Comparison of ENCODE assay signal across 10 cellular contexts in the genomic region with DNA sequence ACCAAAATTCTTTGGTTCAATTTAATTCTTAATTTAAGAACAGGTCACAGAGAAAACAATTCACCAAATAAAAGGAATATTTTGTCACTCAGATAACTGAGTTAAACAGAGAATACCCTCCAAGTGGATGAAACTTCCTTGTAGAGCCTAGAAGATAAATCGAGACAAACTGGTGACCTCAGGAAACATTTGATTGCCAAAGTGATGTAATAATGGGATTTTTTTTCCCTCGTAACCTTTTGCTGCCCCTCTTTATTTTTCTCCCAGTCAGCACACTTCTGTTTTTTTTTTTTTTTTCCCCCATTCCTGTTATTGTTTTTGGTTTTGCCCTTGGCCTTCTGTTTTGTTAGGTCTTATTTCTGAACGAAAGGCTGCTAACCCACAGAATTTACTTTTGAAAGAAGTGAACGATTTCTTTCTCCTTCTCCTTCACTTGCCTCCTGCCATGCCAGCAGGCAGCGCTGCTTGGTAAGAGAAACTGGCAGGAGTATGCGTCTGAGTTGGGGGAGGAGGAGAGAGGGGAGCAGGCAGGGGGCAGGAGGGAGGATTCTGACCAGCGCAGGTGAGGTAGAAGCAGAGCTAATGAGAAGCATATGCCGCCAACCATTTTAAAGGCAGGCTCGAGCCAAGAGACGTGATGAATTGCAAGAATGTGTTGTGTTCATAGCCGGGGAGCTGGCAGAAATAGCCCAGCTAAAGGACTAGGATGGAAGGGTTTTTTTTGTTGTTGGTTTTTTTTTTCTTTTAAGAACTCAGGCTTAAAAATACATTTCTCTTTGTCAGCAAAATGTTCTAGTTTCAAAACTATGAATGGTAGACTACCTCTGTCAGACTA.
DNase-seq lines count a peak whose midpoint lies in the region; ATAC-seq, FAIRE-seq and TF ChIP-seq lines count a peak whose summit lies in the region.
"Had no signal": no experiment of that assay in that cellular context is flagged by ENCODE, and none has a peak within 500 bp of the region (broad histone marks: within the 10 kb centered on the region; RNA-seq: fewer than 3 reads in every experiment).

No MANE protein-coding gene starts in this region.

- 26% methylated on average over 11 of the region's 11 CpGs; no CpG with 5 or more reads in 1 of the 2 experiments for WGBS in H1 (ENCODE audit: extremely low coverage in 1 of 2, insufficient coverage in 1 of 2, insufficient read length in 1 of 2, insufficient replicate concordance in 2 of 2, low coverage in 1 of 2, low lambda C conversion rate in 2 of 2, missing lambda C conversion rate in 1 of 2), 2 experiments

- peak; percentile 71 for FAIRE-seq in H1 (lab: Jason Lieb, UNC)

- no peak overlapping the region for H3K23ac ChIP-seq in H1 (ENCODE audit: insufficient read length)

- no peaks in the 10 kb centered on the region for H3K79me2 ChIP-seq in H1 (ENCODE audit: control insufficient read depth in 1 of 2, insufficient read depth in 2 of 2, low read length in 2 of 2)

- TF ChIP-seq RAD21 in H1 (IDR thresholded peaks at IDR 0.05 in 1 of 2, conservative IDR thresholded peaks at IDR 0.05 in 1 of 2; ENCODE audit: low read depth in 2 of 2, low read length in 2 of 2): peak; percentile 87 to 88

- no peak overlapping the region for H3K4ac ChIP-seq in H1 (replicated peaks; ENCODE audit: insufficient read length, low read depth, low read length)

- H3K56ac ChIP-seq in H1 (replicated peaks; ENCODE audit: insufficient read length, low read depth, low read length): no peak overlapping the region

- peak overlapping the region; percentile 26 to 37; a peak in 2 of 4 replicates for H3K4me2 ChIP-seq in H1 (ENCODE audit: insufficient read depth in 1 of 2, low read depth in 2 of 2, low read length in 2 of 2)

- H3K4me3 Mint-ChIP-seq in activated T-cell treated with anti-CD3 and anti-CD28 coated beads, Interleukin-2, amount 50 U/mL, for 24 hours: no peak overlapping the region
- H3K4me3 Mint-ChIP-seq in activated T-cell treated with anti-CD3 and anti-CD28 coated beads, Interleukin-2, amount 50 U/mL, for 72 hours: no peak overlapping the region
- H3K4me3 Mint-ChIP-seq in type B pancreatic cell: peak overlapping the region; percentile 75

- no peaks in the 10 kb centered on the region for H3K36me3 ChIP-seq in H1 (ENCODE audit: control insufficient read depth in 2 of 4, insufficient read depth in 4 of 4, low read length in 3 of 4)
- no peaks in the 10 kb centered on the region for H3K36me3 ChIP-seq in lower lobe of right lung

- H3K79me1 ChIP-seq in H1 (ENCODE audit: low read depth, low read length): no peaks in the 10 kb centered on the region

- H3K4me1 ChIP-seq in H1 (replicated peaks in 1 of 4; ENCODE audit: control insufficient read depth in 3 of 4, insufficient read depth in 4 of 4, low read length in 3 of 4): peaks cover 2 to 7% (median 4%) of the 10 kb centered on the region in 4 experiments; a peak in 5 of 7 replicates
- H3K4me1 ChIP-seq in lower lobe of right lung: peaks cover 36% of the 10 kb centered on the region

- H2AFZ ChIP-seq in H1 (ENCODE audit: low read length): peak overlapping the region; percentile 18; the same call in 1 of the 2 replicates

- H3K23me2 ChIP-seq in H1 (ENCODE audit: low read depth, low read length): no peaks in the 10 kb centered on the region

- no peak overlapping the region for H2BK15ac ChIP-seq in H1 (ENCODE audit: low read length)

- H3K4me1 Mint-ChIP-seq in activated T-cell treated with anti-CD3 and anti-CD28 coated beads, Interleukin-2, amount 50 U/mL, for 24 hours (ENCODE audit: low read depth): peaks cover 62% of the 10 kb centered on the region
- peaks cover 46% of the 10 kb centered on the region for H3K4me1 Mint-ChIP-seq in activated T-cell treated with anti-CD3 and anti-CD28 coated beads, Interleukin-2, amount 50 U/mL, for 72 hours (ENCODE audit: low read depth)
- peaks cover 43% of the 10 kb centered on the region for H3K4me1 Mint-ChIP-seq in type B pancreatic cell (ENCODE audit: unreplicated experiment)

- H2BK120ac ChIP-seq in H1 (replicated peaks; ENCODE audit: low read depth, low read length): no peak overlapping the region

- H2BK12ac ChIP-seq in H1 (ENCODE audit: low read depth, low read length): peak overlapping the region; percentile 7; the same call in 1 of the 2 replicates

- no peak for TF ChIP-seq EP300 in H1 (IDR thresholded peaks at IDR 0.05; ENCODE audit: borderline replicate concordance in 1 of 2, low read depth in 2 of 2, low read length in 2 of 2)

- H3K14ac ChIP-seq in H1 (ENCODE audit: insufficient read length): no peak overlapping the region

- H3K27me3 ChIP-seq in H1 (replicated peaks in 1 of 4; ENCODE audit: control insufficient read depth in 3 of 4, extremely low read depth in 1 of 4, insufficient read depth in 3 of 4, low read length in 3 of 4) (no peaks in the 10 kb centered on the region), lower lobe of right lung (ENCODE audit: low read depth) (no peaks in the 10 kb centered on the region)

- no peaks in the 10 kb centered on the region for H4K20me1 ChIP-seq in H1 (replicated peaks in 1 of 2; ENCODE audit: control insufficient read depth in 1 of 2, insufficient read depth in 2 of 2, low read length in 2 of 2)

- no peak for DNase-seq in activated T-cell treated with anti-CD3 and anti-CD28 coated beads, Interleukin-2, amount 50 U/mL, for 24 hours
- no peak for DNase-seq in activated T-cell treated with anti-CD3 and anti-CD28 coated beads, Interleukin-2, amount 50 U/mL, for 72 hours
- DNase-seq in H1 (ENCODE audit: low read depth in 1 of 2, low spot score in 2 of 2) (peak; percentile 57 to 73), lower lobe of right lung (no peak), type B pancreatic cell (ENCODE audit: extremely low spot score, unreplicated experiment) (peak; percentile 73), erythroblast (lab: John Stamatoyannopoulos, UW) (no peak), NCI-H510A (lab: John Stamatoyannopoulos, UW) (no peak)
- DNase-seq: CD4-positive, CD25-positive, alpha-beta regulatory T cell; stimulated activated CD4-positive, alpha-beta T cell treated with anti-CD3 and anti-CD28 coated beads, Interleukin-4, amount 100 ng/mL, for 24 hours had no signal

- no peak overlapping the region for H3K27ac ChIP-seq in H1 (ENCODE audit: low read depth, low read length)
- peak overlapping the region; percentile 61 for H3K27ac ChIP-seq in lower lobe of right lung

- intact Hi-C loops in lower lobe of right lung (cut with DNase I): no loop called here

- H3K4me3 ChIP-seq in H1 (ENCODE audit: extremely low read depth in 1 of 4, insufficient read depth in 2 of 4, low read depth in 3 of 4, low read length in 4 of 4) (no peak overlapping the region; a peak in 3 of 8 replicates), lower lobe of right lung (no peak overlapping the region)

- H3K9me3 Mint-ChIP-seq in activated T-cell treated with anti-CD3 and anti-CD28 coated beads, Interleukin-2, amount 50 U/mL, for 24 hours: no peaks in the 10 kb centered on the region
- no peaks in the 10 kb centered on the region for H3K9me3 Mint-ChIP-seq in activated T-cell treated with anti-CD3 and anti-CD28 coated beads, Interleukin-2, amount 50 U/mL, for 72 hours
- no peaks in the 10 kb centered on the region for H3K9me3 Mint-ChIP-seq in type B pancreatic cell
- H3K9me3 Mint-ChIP-seq: CD4-positive, CD25-positive, alpha-beta regulatory T cell had no signal

- no peaks in the 10 kb centered on the region for H3K9me3 ChIP-seq in H1 (ENCODE audit: insufficient read depth in 2 of 2, low read depth in 1 of 2, low read length in 1 of 2)
- H3K9me3 ChIP-seq in lower lobe of right lung: no peaks in the 10 kb centered on the region

- no peak overlapping the region for H2BK5ac ChIP-seq in H1 (ENCODE audit: low read depth, low read length)

- no peak overlapping the region for H4K91ac ChIP-seq in H1 (replicated peaks; ENCODE audit: insufficient read length, low read length)

- TF ChIP-seq POLR2A in H1 (IDR thresholded peaks at IDR 0.05; ENCODE audit: control extremely low read depth in 1 of 2, low read depth in 2 of 2, low read length in 2 of 2): no peak
- TF ChIP-seq POLR2A in erythroblast (IDR thresholded peaks at IDR 0.05; ENCODE audit: low read length): no peak

- no peak overlapping the region for H4K8ac ChIP-seq in H1 (ENCODE audit: extremely low read depth, insufficient read depth, low read length)

- CTCF ChIA-PET in H1 (lab: Charles Lee; ENCODE audit: partially characterized antibody): interaction anchor here (0.6 to 5.6 kb wide), 17 partner anchors 9 to 377 kb away, joined by 3 to 44 read pairs (median 3); a partner anchor contains a TSS

- no peak overlapping the region for H3K9ac ChIP-seq in H1 (replicated peaks in 1 of 4; ENCODE audit: extremely low read depth in 1 of 4, low read depth in 3 of 4, low read length in 3 of 4)

- ATAC-seq in activated T-cell treated with anti-CD3 and anti-CD28 coated beads, Interleukin-2, amount 50 U/mL, for 72 hours (replicated peaks in 1 of 2): no peak
- peak; percentile 51 to 62 for ATAC-seq in lower lobe of right lung
- ATAC-seq in GM21529 (IDR thresholded peaks at IDR 0.05; ENCODE audit: unreplicated experiment): no peak

- H3K27ac Mint-ChIP-seq in activated T-cell treated with anti-CD3 and anti-CD28 coated beads, Interleukin-2, amount 50 U/mL, for 24 hours: peak overlapping the region; percentile 61
- no peak overlapping the region for H3K27ac Mint-ChIP-seq in activated T-cell treated with anti-CD3 and anti-CD28 coated beads, Interleukin-2, amount 50 U/mL, for 72 hours
- peak overlapping the region; percentile 94 for H3K27ac Mint-ChIP-seq in type B pancreatic cell

- POLR2A ChIA-PET in H1 (lab: Charles Lee; ENCODE audit: partially characterized antibody): no interaction called here

- H2AK5ac ChIP-seq in H1 (ENCODE audit: low read depth, low read length): no peak overlapping the region

- TF ChIP-seq CTCF in H1 (IDR thresholded peaks at IDR 0.05; ENCODE audit: control extremely low read depth in 1 of 3, insufficient read depth in 1 of 3, low read depth in 1 of 3, low read length in 3 of 3) (peak; percentile 49 to 69 (median 65)), lower lobe of right lung (IDR thresholded peaks at IDR 0.05) (no peak), type B pancreatic cell (conservative IDR thresholded peaks at IDR 0.05) (peak; percentile 42)

- H4K5ac ChIP-seq in H1 (ENCODE audit: insufficient read length, low read depth, low read length): no peak overlapping the region

- H3K18ac ChIP-seq in H1 (ENCODE audit: extremely low read depth, low read length): no peak overlapping the region

- no peak overlapping the region for H2BK20ac ChIP-seq in H1 (ENCODE audit: low read length)

- H3K27me3 Mint-ChIP-seq in activated T-cell treated with anti-CD3 and anti-CD28 coated beads, Interleukin-2, amount 50 U/mL, for 24 hours: no peaks in the 10 kb centered on the region
- no peaks in the 10 kb centered on the region for H3K27me3 Mint-ChIP-seq in activated T-cell treated with anti-CD3 and anti-CD28 coated beads, Interleukin-2, amount 50 U/mL, for 72 hours (ENCODE audit: low read depth)
- no peaks in the 10 kb centered on the region for H3K27me3 Mint-ChIP-seq in type B pancreatic cell
- H3K27me3 Mint-ChIP-seq: CD4-positive, CD25-positive, alpha-beta regulatory T cell had no signal

- H3K36me3 Mint-ChIP-seq in activated T-cell treated with anti-CD3 and anti-CD28 coated beads, Interleukin-2, amount 50 U/mL, for 24 hours (ENCODE audit: low read depth): peaks cover 70% of the 10 kb centered on the region
- peaks cover 3 to 8% of the 10 kb centered on the region in 2 donors for H3K36me3 Mint-ChIP-seq in activated T-cell treated with anti-CD3 and anti-CD28 coated beads, Interleukin-2, amount 50 U/mL, for 72 hours (ENCODE audit: insufficient read depth in 2 of 2)
- H3K36me3 Mint-ChIP-seq in type B pancreatic cell: peaks cover 29% of the 10 kb centered on the region

Comparison
In these comparisons a context has a peak if more than half of its experiments do, and no peak if none do; other contexts are left out.
1. DNase-seq: peak in H1 (2 of 2) and type B pancreatic cell (single experiment); none in activated T-cell treated with anti-CD3 and anti-CD28 coated beads, Interleukin-2, amount 50 U/mL, for 24 hours (single experiment), activated T-cell treated with anti-CD3 and anti-CD28 coated beads, Interleukin-2, amount 50 U/mL, for 72 hours (0 of 2), lower lobe of right lung (single experiment), erythroblast (0 of 2) and NCI-H510A (single experiment).
2. ATAC-seq: peak in lower lobe of right lung (2 of 2); none in activated T-cell treated with anti-CD3 and anti-CD28 coated beads, Interleukin-2, amount 50 U/mL, for 72 hours (0 of 2) and GM21529 (single experiment).